ENCODE assay signal across 12 cellular contexts in genomic region chr14:22557846-22558220, GRCh38. TPM values are rescaled to one million over a fixed set of nuclear protein-coding genes. Genes with fewer than 3 reads are reported as not detected.
DNase-seq lines count a peak whose midpoint lies in the region; ATAC-seq, FAIRE-seq and TF ChIP-seq lines count a peak whose summit lies in the region.
"Had no signal": no experiment of that assay in that cellular context is flagged by ENCODE, and none has a peak within 500 bp of the region (broad histone marks: within the 10 kb centered on the region; RNA-seq: fewer than 3 reads in every experiment).

No MANE protein-coding gene starts in this region.

- peak overlapping the region; percentile 77 for H3K4me3 Mint-ChIP-seq in stimulated activated naive CD8-positive, alpha-beta T cell treated with anti-CD3 and anti-CD28 coated beads, Interleukin-15, Interleukin-2, amounts not matched to agents 100 ng/mL and 50 ng/mL, for 24 hours
- peak overlapping the region; percentile 83 for H3K4me3 Mint-ChIP-seq in activated naive CD8-positive, alpha-beta T cell treated with anti-CD3 and anti-CD28 coated beads, Interleukin-2, amount 50 U/mL, for 24 hours

- no peak overlapping the region for H3K4me3 ChIP-seq in muscle layer of duodenum (ENCODE audit: low read depth in 1 of 2, low read length in 2 of 2)
- H3K4me3 ChIP-seq: SJSA1 had no signal

- H3K27me3 ChIP-seq in muscle layer of duodenum (ENCODE audit: low read depth, low read length) = no peaks in the 10 kb centered on the region
- H3K27me3 ChIP-seq: SJSA1 had no signal

- peaks cover 10 to 16% of the 10 kb centered on the region in 2 donors for H3K4me1 ChIP-seq in muscle layer of duodenum (ENCODE audit: control insufficient read depth in 1 of 2, insufficient read depth in 2 of 2, low read length in 2 of 2)

- H3K36me3 ChIP-seq in muscle layer of duodenum (ENCODE audit: control insufficient read depth in 1 of 2, insufficient read depth in 2 of 2, low read length in 2 of 2) = no peaks in the 10 kb centered on the region
- H3K36me3 ChIP-seq: thoracic aorta had no signal

- H3K27ac ChIP-seq in muscle layer of duodenum (ENCODE audit: low read length) = peak overlapping the region; percentile 84

- DNase-seq in stimulated activated naive CD8-positive, alpha-beta T cell treated with anti-CD3 and anti-CD28 coated beads, Interleukin-15, Interleukin-2, amounts not matched to agents 100 U/mL and 50 U/mL, for 24 hours = no peak
- no peak for DNase-seq in activated naive CD8-positive, alpha-beta T cell treated with anti-CD3 and anti-CD28 coated beads, Interleukin-2, amount 50 U/mL, for 24 hours
- DNase-seq in GM12891 (ENCODE audit: insufficient read length, low spot score) (no peak), activated gamma-delta T cell treated with Interleukin-2 at 50 U/mL for 16 hours (no peak), G401 (ENCODE audit: low spot score) (no peak)

- H3K9me3 ChIP-seq in muscle layer of duodenum (ENCODE audit: control insufficient read depth in 1 of 2, low read length in 2 of 2) = no peaks in the 10 kb centered on the region
- H3K9me3 ChIP-seq: SJSA1, thoracic aorta had no signal

- H3K36me3 Mint-ChIP-seq in stimulated activated naive CD8-positive, alpha-beta T cell treated with anti-CD3 and anti-CD28 coated beads, Interleukin-15, Interleukin-2, amounts not matched to agents 100 ng/mL and 50 ng/mL, for 24 hours (ENCODE audit: low read depth) = peaks cover 31% of the 10 kb centered on the region
- peaks cover 23% of the 10 kb centered on the region for H3K36me3 Mint-ChIP-seq in activated naive CD8-positive, alpha-beta T cell treated with anti-CD3 and anti-CD28 coated beads, Interleukin-2, amount 50 U/mL, for 24 hours (ENCODE audit: low read depth)

- ATAC-seq in stimulated activated naive CD8-positive, alpha-beta T cell treated with anti-CD3 and anti-CD28 coated beads, Interleukin-15, Interleukin-2, amounts not matched to agents 100 U/mL and 50 U/mL, for 24 hours = no peak
- ATAC-seq in activated naive CD8-positive, alpha-beta T cell treated with anti-CD3 and anti-CD28 coated beads, Interleukin-2, amount 50 U/mL, for 24 hours = no peak
- no peak for ATAC-seq in HG02571 (IDR thresholded peaks at IDR 0.05; ENCODE audit: unreplicated experiment)

- peaks cover 98% of the 10 kb centered on the region for H3K4me1 Mint-ChIP-seq in stimulated activated naive CD8-positive, alpha-beta T cell treated with anti-CD3 and anti-CD28 coated beads, Interleukin-15, Interleukin-2, amounts not matched to agents 100 ng/mL and 50 ng/mL, for 24 hours (ENCODE audit: low read depth)
- peaks cover 95% of the 10 kb centered on the region for H3K4me1 Mint-ChIP-seq in activated naive CD8-positive, alpha-beta T cell treated with anti-CD3 and anti-CD28 coated beads, Interleukin-2, amount 50 U/mL, for 24 hours

- no peak for FAIRE-seq in GM12891 (lab: Jason Lieb, UNC)

- in situ Hi-C loops in G401 (cut with HindIII; ENCODE audit: low sequenced_read_pairs) = no loop called here

- peaks cover 6% of the 10 kb centered on the region for H3K27me3 Mint-ChIP-seq in stimulated activated naive CD8-positive, alpha-beta T cell treated with anti-CD3 and anti-CD28 coated beads, Interleukin-15, Interleukin-2, amounts not matched to agents 100 ng/mL and 50 ng/mL, for 24 hours
- H3K27me3 Mint-ChIP-seq in activated naive CD8-positive, alpha-beta T cell treated with anti-CD3 and anti-CD28 coated beads, Interleukin-2, amount 50 U/mL, for 24 hours = peaks cover 4% of the 10 kb centered on the region

- H3K9me3 Mint-ChIP-seq in stimulated activated naive CD8-positive, alpha-beta T cell treated with anti-CD3 and anti-CD28 coated beads, Interleukin-15, Interleukin-2, amounts not matched to agents 100 ng/mL and 50 ng/mL, for 24 hours = no peaks in the 10 kb centered on the region
- H3K9me3 Mint-ChIP-seq in activated naive CD8-positive, alpha-beta T cell treated with anti-CD3 and anti-CD28 coated beads, Interleukin-2, amount 50 U/mL, for 24 hours = peaks cover 4% of the 10 kb centered on the region
- H3K9me3 Mint-ChIP-seq: CD14-positive monocyte, endodermal cell had no signal

- no peak for TF ChIP-seq POLR2A in GM12891 (IDR thresholded peaks at IDR 0.05; ENCODE audit: low read depth, low read length)

- H3K27ac Mint-ChIP-seq in stimulated activated naive CD8-positive, alpha-beta T cell treated with anti-CD3 and anti-CD28 coated beads, Interleukin-15, Interleukin-2, amounts not matched to agents 100 ng/mL and 50 ng/mL, for 24 hours = peak overlapping the region; percentile 97
- H3K27ac Mint-ChIP-seq in activated naive CD8-positive, alpha-beta T cell treated with anti-CD3 and anti-CD28 coated beads, Interleukin-2, amount 50 U/mL, for 24 hours = peak overlapping the region; percentile 99

TF ChIP-seq in GM12891, 5 proteins besides CTCF, POLR2A, EP300 and RAD21:
- TF ChIP-seq SPI1 (IDR thresholded peaks at IDR 0.05; ENCODE audit: low read depth, low read length) (no peak), POU2F2 (IDR thresholded peaks at IDR 0.05; ENCODE audit: low read depth, low read length) (no peak), POLR2AphosphoS5 (IDR thresholded peaks at IDR 0.05; ENCODE audit: low read depth, low read length) (no peak), PAX5 (IDR thresholded peaks at IDR 0.05; ENCODE audit: insufficient read depth, low read length, severe bottlenecking) (no peak), TAF1 (IDR thresholded peaks at IDR 0.05; ENCODE audit: low read depth, low read length) (no peak)

RNA-seq across cellular contexts. Expression of gene DAD1, which starts 31.2 kb away (rescaled TPM):
- 280 TPM for polyA plus RNA-seq in GM12891 (2012; ENCODE audit: low read depth, missing spikeins)
- 381 and 389 TPM in 2 replicates for total RNA-seq in G401 (2014; rRNA removed; shearing (Covaris generic))

RNA-seq across cellular contexts. Expression of gene ABHD4, which starts 40.3 kb away (rescaled TPM):
- 7.3 TPM for polyA plus RNA-seq in GM12891 (2012; ENCODE audit: low read depth, missing spikeins)
- 8.1 and 8.9 TPM in 2 replicates for total RNA-seq in G401 (2014; rRNA removed; shearing (Covaris generic))
